In genomic region chr3:56999547-56999946, GRCh38 we compare ENCODE assay signal across 19 cellular contexts.
A peak's percentile ranks its signal among the peaks of the same experiment; 100 is the strongest.
DNase-seq lines count a peak whose midpoint lies in the region; ATAC-seq, FAIRE-seq and TF ChIP-seq lines count a peak whose summit lies in the region.
"Had no signal": no experiment of that assay in that cellular context is flagged by ENCODE, and none has a peak within 500 bp of the region (broad histone marks: within the 10 kb centered on the region; RNA-seq: fewer than 3 reads in every experiment).

No MANE protein-coding gene starts in this region.

- TF ChIP-seq CTCF in VCaP (conservative IDR thresholded peaks at IDR 0.05) (no peak), fibroblast of the aortic adventitia (IDR thresholded peaks at IDR 0.05; ENCODE audit: insufficient read depth, low read length) (no peak)
- TF ChIP-seq CTCF in CD8-positive, alpha-beta T cell (IDR thresholded peaks at IDR 0.05) = no peak

- H3K18ac ChIP-seq in trophoblast cell (ENCODE audit: low read length) = no peak overlapping the region

- H3K9me3 ChIP-seq in trophoblast cell (ENCODE audit: insufficient read depth, low read depth, low read length) = no peaks in the 10 kb centered on the region
- no peaks in the 10 kb centered on the region for H3K9me3 ChIP-seq in CD8-positive, alpha-beta T cell (ENCODE audit: low read length)
- H3K9me3 ChIP-seq: Caco-2 had no signal

- H3K4me3 ChIP-seq in fibroblast of the aortic adventitia (ENCODE audit: low read depth, low read length) = no peak overlapping the region
- H3K4me3 ChIP-seq in trophoblast cell (ENCODE audit: low read depth, low read length) = no peak overlapping the region
- H3K4me3 ChIP-seq in CD8-positive, alpha-beta T cell (ENCODE audit: low read depth, low read length) = no peak overlapping the region
- H3K4me3 ChIP-seq: GM23248 had no signal

- DNase-seq in fibroblast of the aortic adventitia (ENCODE audit: low read depth) (peak; percentile 57), trophoblast cell (no peak), H54 (ENCODE audit: insufficient read length, low spot score) (no peak), HT-29 (ENCODE audit: low spot score) (no peak)
- no peak for DNase-seq in CD8-positive, alpha-beta T cell
- DNase-seq: C1 segment of cervical spinal cord; Caco-2; CD4-positive, alpha-beta memory T cell; DMS153; DND-41; GM23248; H9 had no signal

- peak overlapping the region; percentile 10 for H2BK12ac ChIP-seq in trophoblast cell (ENCODE audit: low read length)

- H3K27me3 Mint-ChIP-seq in CD8-positive, alpha-beta T cell (ENCODE audit: low read depth) = peaks cover 6% of the 10 kb centered on the region

- H4K8ac ChIP-seq in trophoblast cell (ENCODE audit: low read depth, low read length) = no peak overlapping the region

- no peak overlapping the region for H4K12ac ChIP-seq in trophoblast cell (ENCODE audit: low read depth, low read length)

- H3K79me1 ChIP-seq in trophoblast cell (ENCODE audit: low read length) = peaks cover 7% of the 10 kb centered on the region

- no peak for TF ChIP-seq POLR2A in H54 (IDR thresholded peaks at IDR 0.05; ENCODE audit: low read depth, low read length)

- no peak for TF ChIP-seq RAD21 in Ishikawa (IDR thresholded peaks at IDR 0.05; ENCODE audit: low read depth)

- no peak for ATAC-seq in activated CD4-positive, CD25-positive, alpha-beta regulatory T cell treated with anti-CD3 and anti-CD28 coated beads, Interleukin-2, amount 50 U/mL, for 24 hours
- ATAC-seq in CD8-positive, alpha-beta T cell = no peak
- ATAC-seq: HCT116 had no signal

- H3K23ac ChIP-seq in trophoblast cell (ENCODE audit: low read length) = no peak overlapping the region

- H3K4me1 ChIP-seq in trophoblast cell (ENCODE audit: control insufficient read depth in 1 of 2, insufficient read depth in 2 of 2, low read length in 2 of 2) = peaks cover 7 to 13% of the 10 kb centered on the region in 2 experiments
- H3K4me1 ChIP-seq in CD8-positive, alpha-beta T cell (ENCODE audit: insufficient read depth, low read length) = no peaks in the 10 kb centered on the region

- POLR2A ChIA-PET in CD8-positive, alpha-beta T cell (lab: Charles Lee) = no interaction called here

- no peak overlapping the region for H3K27ac Mint-ChIP-seq in CD8-positive, alpha-beta T cell
- H3K27ac Mint-ChIP-seq: H9 had no signal

- no peak overlapping the region for H4K91ac ChIP-seq in trophoblast cell (ENCODE audit: low read depth, low read length)

- H2AK5ac ChIP-seq in trophoblast cell (ENCODE audit: low read length) = no peak overlapping the region

- H3K36me3 ChIP-seq in trophoblast cell (ENCODE audit: control insufficient read depth in 1 of 2, insufficient read depth in 2 of 2, low read length in 2 of 2) = no peaks in the 10 kb centered on the region
- H3K36me3 ChIP-seq in CD8-positive, alpha-beta T cell (ENCODE audit: insufficient read depth, low read length) = no peaks in the 10 kb centered on the region

- no peaks in the 10 kb centered on the region for H3K36me3 Mint-ChIP-seq in CD8-positive, alpha-beta T cell

- no peak overlapping the region for H2BK5ac ChIP-seq in trophoblast cell (ENCODE audit: low read depth, low read length, poor library complexity)

- CTCF ChIA-PET in CD8-positive, alpha-beta T cell (lab: Charles Lee) = interaction anchor here (1.3 to 3.0 kb wide), 2 partner anchors 12 to 297 kb away, joined by 4 to 24 read pairs; no protein-coding TSS in a partner anchor

- H3K4me1 Mint-ChIP-seq in CD8-positive, alpha-beta T cell (ENCODE audit: low read depth) = peaks cover 2% of the 10 kb centered on the region

- H3K4me3 Mint-ChIP-seq in CD8-positive, alpha-beta T cell = no peak overlapping the region
- H3K4me3 Mint-ChIP-seq: CD4-positive, alpha-beta memory T cell; H9 had no signal

- FAIRE-seq in H54 (lab: Jason Lieb, UNC) = no peak
- FAIRE-seq: G401.6, GM18507, H1 had no signal

- TF ChIP-seq EP300 in Ishikawa (IDR thresholded peaks at IDR 0.05; ENCODE audit: borderline replicate concordance) = no peak

- no peaks in the 10 kb centered on the region for H3K27me3 ChIP-seq in trophoblast cell (ENCODE audit: insufficient read depth, low read length)
- H3K27me3 ChIP-seq in CD8-positive, alpha-beta T cell (ENCODE audit: insufficient read depth, low read length) = no peaks in the 10 kb centered on the region

- H3K14ac ChIP-seq in trophoblast cell (ENCODE audit: low read length) = no peak overlapping the region

- H2BK120ac ChIP-seq in trophoblast cell (ENCODE audit: insufficient read depth, low read length, poor library complexity) = no peak overlapping the region

- no peak overlapping the region for H3K9ac ChIP-seq in trophoblast cell (ENCODE audit: low read length)
- H3K9ac ChIP-seq: GM23248 had no signal

- H3K4ac ChIP-seq in trophoblast cell (ENCODE audit: low read depth, low read length) = no peak overlapping the region

- no peaks in the 10 kb centered on the region for H3K9me3 Mint-ChIP-seq in CD8-positive, alpha-beta T cell
- H3K9me3 Mint-ChIP-seq: H9 had no signal

- H2AFZ ChIP-seq in trophoblast cell (ENCODE audit: insufficient read depth, low read length, poor library complexity) = no peak overlapping the region
- H2AFZ ChIP-seq: GM23248 had no signal

- intact Hi-C loops in CD8-positive, alpha-beta T cell (cut with DNase I, micrococcal nuclease) = loop anchor here in 1 of 2 experiments (10.0 kb wide), 1 partner anchor 225 kb away; the partner anchor contains the start of gene APPL1

- 0 out of 2 replicates have a peak overlapping the region, but pooled peaks have one; percentile 80 for H3K27ac ChIP-seq in VCaP
- H3K27ac ChIP-seq in trophoblast cell (ENCODE audit: low read depth, low read length) = no peak overlapping the region
- no peak overlapping the region for H3K27ac ChIP-seq in CD8-positive, alpha-beta T cell (ENCODE audit: low read depth, low read length)
- H3K27ac ChIP-seq: GM23248 had no signal

- no peaks in the 10 kb centered on the region for H3K79me2 ChIP-seq in trophoblast cell (ENCODE audit: control insufficient read depth, insufficient read depth, low read length, poor library complexity)

- H3K4me2 ChIP-seq in trophoblast cell (ENCODE audit: low read length) = no peak overlapping the region

TF ChIP-seq in Ishikawa, 13 proteins besides CTCF, POLR2A, EP300 and RAD21:
- TF ChIP-seq USF1 (IDR thresholded peaks at IDR 0.05) (no peak), CEBPB (IDR thresholded peaks at IDR 0.05) (peak; percentile 27; the same call in 1 of the 2 replicates), REST (IDR thresholded peaks at IDR 0.05; ENCODE audit: low read depth) (no peak), YY1 (IDR thresholded peaks at IDR 0.05; ENCODE audit: low read depth) (no peak)
TF ChIP-seq in Ishikawa: peak in this region for 1.
